In genomic region chr5:75723378-75723777, GRCh38 we compare ENCODE assay signal across 33 cellular contexts.
"Had no signal": no experiment of that assay in that cellular context is flagged by ENCODE, and none has a peak within 500 bp of the region (broad histone marks: within the 10 kb centered on the region; RNA-seq: fewer than 3 reads in every experiment).

No MANE protein-coding gene starts in this region.

- H3K4me3 ChIP-seq: adrenal gland, ascending aorta, body of pancreas, breast epithelium, cardiac muscle cell had no signal

- H3K4me1 ChIP-seq: adrenal gland, ascending aorta, breast epithelium had no signal

- H3K27me3 ChIP-seq: adrenal gland, ascending aorta, body of pancreas, brain microvascular endothelial cell, breast epithelium had no signal

- DNase-seq: activated effector memory CD4-positive, alpha-beta T cell treated with anti-CD3 and anti-CD28 coated beads, Interleukin-2, amount 50 U/mL, for 16 hours; activated effector memory CD4-positive, alpha-beta T cell treated with Interleukin-2 at 50 U/mL for 16 hours; activated gamma-delta T cell; activated gamma-delta T cell treated with Interleukin-2 at 50 U/mL for 16 hours; activated naive CD4-positive, alpha-beta T cell; activated naive CD4-positive, alpha-beta T cell treated with anti-CD3 and anti-CD28 coated beads for 36 hours; activated naive CD4-positive, alpha-beta T cell treated with anti-CD3 and anti-CD28 coated beads, Interleukin-2, amount 10 ng/mL, durations not matched to agents 7 days and 5 days; activated naive CD4-positive, alpha-beta T cell treated with anti-CD3 and anti-CD28 coated beads, Interleukin-2, amount 50 U/mL, for 16 hours; activated naive CD4-positive, alpha-beta T cell treated with Interleukin-2 at 50 U/mL for 16 hours; activated naive CD8-positive, alpha-beta T cell treated with anti-CD3 and anti-CD28 coated beads for 36 hours; activated naive CD8-positive, alpha-beta T cell treated with anti-CD3 and anti-CD28 coated beads, Interleukin-2, amount 10 ng/mL, durations not matched to agents 7 days and 5 days; activated naive CD8-positive, alpha-beta T cell treated with anti-CD3 and anti-CD28 coated beads, Interleukin-2, amount 50 U/mL, for 24 hours; activated T-cell treated with anti-CD3 and anti-CD28 coated beads, Interleukin-2, amount 50 U/mL, for 1 hour; activated T-cell treated with anti-CD3 and anti-CD28 coated beads, Interleukin-2, amount 50 U/mL, for 24 hours; activated T-cell treated with anti-CD3 and anti-CD28 coated beads, Interleukin-2, amount 50 U/mL, for 4 hours; activated T-cell treated with anti-CD3 and anti-CD28 coated beads, Interleukin-2, amount 50 U/mL, for 72 hours; adrenal gland; amniotic stem cell; amygdala; anterior cingulate cortex; aorta; body of pancreas; brain microvascular endothelial cell; caudate nucleus; central memory CD4-positive, alpha-beta T cell; cerebellar nuclear complex had no signal

- H3K9me3 ChIP-seq: adrenal gland, ascending aorta, body of pancreas, breast epithelium had no signal

- H3K27ac ChIP-seq: adrenal gland, ascending aorta, body of pancreas, brain microvascular endothelial cell, breast epithelium, cardiac muscle cell had no signal

- H3K36me3 ChIP-seq: adrenal gland, ascending aorta, brain microvascular endothelial cell, breast epithelium, cardiac muscle cell had no signal

- FAIRE-seq: astrocyte, bronchial epithelial cell had no signal

- ATAC-seq: activated naive CD4-positive, alpha-beta T cell treated with anti-CD3 and anti-CD28 coated beads, Interleukin-2, amount 50 U/mL, for 72 hours; activated naive CD8-positive, alpha-beta T cell treated with anti-CD3 and anti-CD28 coated beads, Interleukin-2, amount 50 U/mL, for 24 hours; activated T-cell treated with anti-CD3 and anti-CD28 coated beads, Interleukin-2, amount 50 U/mL, for 4 hours; activated T-cell treated with anti-CD3 and anti-CD28 coated beads, Interleukin-2, amount 50 U/mL, for 72 hours; activated T-helper 17 cell treated with anti-CD3 and anti-CD28 coated beads, Interleukin-2, amount 50 U/mL, for 72 hours; body of pancreas had no signal
